1 cellular context compared by ENCODE assay signal in genomic region chr12:46370792-46371717, GRCh38.
TF ChIP-seq lines count a peak whose summit lies in the region.

No MANE protein-coding gene starts in this region.

TF ChIP-seq in HepG2, 621 proteins besides CTCF, POLR2A, EP300 and RAD21 (continued from another document and continues in another):
- TF ChIP-seq KIAA2018 (CRISPR knock-in tag; IDR thresholded peaks at IDR 0.05; ENCODE audit: borderline replicate concordance) (no peak), ZNF609 (CRISPR knock-in tag; IDR thresholded peaks at IDR 0.05; ENCODE audit: borderline replicate concordance) (peak; percentile 38; the same call in 1 of the 2 replicates), FOSL2 (CRISPR knock-in tag; IDR thresholded peaks at IDR 0.05) (peak; percentile 87), TCF7 (IDR thresholded peaks at IDR 0.05; ENCODE audit: low read depth) (peak; percentile 64), NCOA2 (CRISPR knock-in tag; IDR thresholded peaks at IDR 0.05) (peak; percentile 11; the same call in 1 of the 2 replicates), MTF1 (CRISPR knock-in tag; IDR thresholded peaks at IDR 0.05) (peak; percentile 59; the same call in 1 of the 2 replicates), KDM5A (IDR thresholded peaks at IDR 0.05; ENCODE audit: borderline replicate concordance, low read length) (peak; percentile 39; the same call in 1 of the 2 replicates), ARID5B (CRISPR knock-in tag; IDR thresholded peaks at IDR 0.05) (peak; percentile 59; the same call in 1 of the 2 replicates), ETV5 (CRISPR knock-in tag; IDR thresholded peaks at IDR 0.05; ENCODE audit: borderline replicate concordance) (no peak; the same call in 1 of the 2 replicates), SALL1 (CRISPR knock-in tag; IDR thresholded peaks at IDR 0.05) (peak; percentile 89), ZNF546 (CRISPR knock-in tag; conservative IDR thresholded peaks at IDR 0.05) (no peak; the same call in 1 of the 2 replicates), CHD2 (IDR thresholded peaks at IDR 0.05; ENCODE audit: low read depth, low read length) (peak; percentile 29; the same call in 1 of the 2 replicates), SIN3A (IDR thresholded peaks at IDR 0.05; ENCODE audit: borderline replicate concordance, low read depth, low read length) (peak; percentile 71; the same call in 1 of the 2 replicates), NRL (CRISPR knock-in tag; IDR thresholded peaks at IDR 0.05; ENCODE audit: borderline replicate concordance) (peak; percentile 62; the same call in 1 of the 2 replicates), ZNF790 (CRISPR knock-in tag; IDR thresholded peaks at IDR 0.05; ENCODE audit: borderline replicate concordance) (peak; percentile 66; the same call in 1 of the 2 replicates), REPIN1 (CRISPR knock-in tag; IDR thresholded peaks at IDR 0.05; ENCODE audit: borderline replicate concordance, low read depth) (peak; percentile 80; the same call in 1 of the 2 replicates), SAP130 (CRISPR knock-in tag; IDR thresholded peaks at IDR 0.05; ENCODE audit: low read depth) (peak; percentile 48; the same call in 1 of the 2 replicates), HNF4G (IDR thresholded peaks at IDR 0.05; ENCODE audit: borderline replicate concordance, low read depth, low read length) (no peak), HNF4G (CRISPR knock-in tag; IDR thresholded peaks at IDR 0.05; ENCODE audit: borderline replicate concordance, low read depth) (0 out of 2 replicates have a peak, but pooled peaks have one; percentile 25), ZNF34 (CRISPR knock-in tag; IDR thresholded peaks at IDR 0.05; ENCODE audit: borderline replicate concordance) (no peak; the same call in 1 of the 2 replicates), SMAD3 (CRISPR knock-in tag; IDR thresholded peaks at IDR 0.05) (peak; percentile 56; the same call in 1 of the 2 replicates), ZNF574 (CRISPR knock-in tag; IDR thresholded peaks at IDR 0.05) (0 out of 2 replicates have a peak, but pooled peaks have one; percentile 7), TARDBP (CRISPR knock-in tag; IDR thresholded peaks at IDR 0.05) (peak; percentile 27; the same call in 1 of the 2 replicates), ZBTB42 (CRISPR knock-in tag; IDR thresholded peaks at IDR 0.05) (peak; percentile 53; the same call in 1 of the 2 replicates), IRF9 (CRISPR knock-in tag; IDR thresholded peaks at IDR 0.05; ENCODE audit: borderline replicate concordance) (peak; percentile 66; the same call in 1 of the 2 replicates), U2AF1 (optimal IDR thresholded peaks at IDR 0.05; ENCODE audit: low read depth, low read length) (peak; percentile 51), ZC3H13 (CRISPR knock-in tag; IDR thresholded peaks at IDR 0.05) (peak; percentile 99), MLX (CRISPR knock-in tag; IDR thresholded peaks at IDR 0.05) (peak; percentile 32; the same call in 1 of the 2 replicates), ARHGAP35 (CRISPR knock-in tag; IDR thresholded peaks at IDR 0.05; ENCODE audit: borderline replicate concordance) (peak; percentile 48), ZNF326 (CRISPR knock-in tag; IDR thresholded peaks at IDR 0.05; ENCODE audit: borderline replicate concordance) (peak; percentile 58; the same call in 1 of the 2 replicates), ZBTB20 (CRISPR knock-in tag; IDR thresholded peaks at IDR 0.05; ENCODE audit: borderline replicate concordance, low read depth) (0 out of 2 replicates have a peak, but pooled peaks have one; percentile 23), CCDC6 (CRISPR knock-in tag; IDR thresholded peaks at IDR 0.05) (peak; percentile 56; the same call in 1 of the 2 replicates), ZNF83 (CRISPR knock-in tag; IDR thresholded peaks at IDR 0.05; ENCODE audit: borderline replicate concordance) (no peak)
